22 cellular contexts compared by ENCODE assay signal in genomic region chr3:184585545-184585944, GRCh38. TPM values are rescaled to one million over a fixed set of nuclear protein-coding genes. Genes with fewer than 3 reads are reported as not detected.
"Had no signal": no experiment of that assay in that cellular context is flagged by ENCODE, and none has a peak within 500 bp of the region (broad histone marks: within the 10 kb centered on the region; RNA-seq: fewer than 3 reads in every experiment).

No MANE protein-coding gene starts in this region.

- H3K36me3 ChIP-seq: thoracic aorta had no signal

- H3K4me3 ChIP-seq: lung, thoracic aorta, upper lobe of left lung had no signal

- H3K9me3 ChIP-seq: thoracic aorta, upper lobe of left lung had no signal

- H3K27ac ChIP-seq: thoracic aorta, upper lobe of left lung had no signal

- DNase-seq: activated CD4-positive, alpha-beta T cell treated with anti-CD3 and anti-CD28 coated beads for 4 hours; activated CD4-positive, alpha-beta T cell treated with anti-CD3 and anti-CD28 coated beads, Interleukin-2, amount 50 U/mL, for 48 hours; activated CD4-positive, CD25-positive, alpha-beta regulatory T cell; activated CD8-positive, alpha-beta memory T cell treated with anti-CD3 and anti-CD28 coated beads, Interleukin-2, amount 50 U/mL, for 48 hours; activated naive CD4-positive, alpha-beta T cell treated with Interleukin-2 at 50 U/mL for 16 hours; activated naive CD8-positive, alpha-beta T cell treated with anti-CD3 and anti-CD28 coated beads for 36 hours; activated T-cell treated with anti-CD3 and anti-CD28 coated beads, Interleukin-2, amount 50 U/mL, for 4 hours; cerebellar nuclear complex; effector CD4-positive, alpha-beta T cell; foreskin melanocyte; immature natural killer cell; occipital lobe; stimulated activated CD4-positive, alpha-beta T cell treated with anti-CD3 and anti-CD28 coated beads, Interleukin-4, amount 100 ng/mL, for 24 hours; stimulated activated naive CD4-positive, alpha-beta T cell treated with Interleukin-2 at 50 U/mL for 16 hours; upper lobe of left lung had no signal

- ATAC-seq: activated T-cell treated with anti-CD3 and anti-CD28 coated beads, Interleukin-2, amount 50 U/mL, for 4 hours; esophagus mucosa; left lobe of liver; natural killer cell treated with Interleukin-12 subunit alpha and Interleukin-12 subunit beta and Interleukin-15 and Interleukin-18, amount 100 ng/mL, for 72 hours had no signal

RNA-seq across cellular contexts. Expression of gene EPHB3, which starts 24.0 kb away (rescaled TPM):
- total RNA-seq: activated CD8-positive, alpha-beta memory T cell treated with anti-CD3 and anti-CD28 coated beads for 36 hours; activated T-helper 2 cell treated with anti-CD3 and anti-CD28 coated beads, Interferon-gamma antibody, Interleukin-2, Interleukin-4, amounts not matched to agents 10 μg/mL and 5 μg/mL and 100 μg/mL, durations not matched to agents 14 hours and 24 hours and 36 hours; natural killer cell treated with Interleukin-12 subunit alpha and Interleukin-12 subunit beta and Interleukin-15 and Interleukin-18, amount 100 ng/mL, for 72 hours had no signal
